ENCODE assay signal across 1 cellular context in genomic region chr2:218323526-218324472, GRCh38.
TF ChIP-seq lines count a peak whose summit lies in the region.

No MANE protein-coding gene starts in this region.

TF ChIP-seq in HepG2, 621 proteins besides CTCF, POLR2A, EP300 and RAD21 (continued from another document and continues in another):
- TF ChIP-seq ZMAT3 (CRISPR knock-in tag; conservative IDR thresholded peaks at IDR 0.05): 0 out of 2 replicates have a peak, but pooled peaks have one; percentile 63
- TF ChIP-seq PAX8 (CRISPR knock-in tag; IDR thresholded peaks at IDR 0.05; ENCODE audit: borderline replicate concordance): peak; percentile 28; the same call in 1 of the 2 replicates
- no peak for TF ChIP-seq TBL1XR1 (IDR thresholded peaks at IDR 0.05; ENCODE audit: borderline replicate concordance, low read length, partially characterized antibody)
- peak; percentile 59 for TF ChIP-seq ZNF143 (CRISPR knock-in tag; IDR thresholded peaks at IDR 0.05)
- TF ChIP-seq HNRNPL (IDR thresholded peaks at IDR 0.05; ENCODE audit: low read depth, low read length): peak; percentile 74
- TF ChIP-seq ZBTB10 (CRISPR knock-in tag; IDR thresholded peaks at IDR 0.05; ENCODE audit: borderline replicate concordance): peak; percentile 77; the same call in 1 of the 2 replicates
- no peak for TF ChIP-seq FLYWCH1 (CRISPR knock-in tag; IDR thresholded peaks at IDR 0.05)
- no peak for TF ChIP-seq RAD51 (IDR thresholded peaks at IDR 0.05; ENCODE audit: borderline replicate concordance)
- peak; percentile 94 for TF ChIP-seq CEBPG (CRISPR knock-in tag; IDR thresholded peaks at IDR 0.05)
- TF ChIP-seq ELF1 (CRISPR knock-in tag; IDR thresholded peaks at IDR 0.05): peak; percentile 8; the same call in 1 of the 2 replicates
- peak; percentile 74 for TF ChIP-seq ZFP91 (CRISPR knock-in tag; IDR thresholded peaks at IDR 0.05; ENCODE audit: borderline replicate concordance)
- TF ChIP-seq HNF1A (IDR thresholded peaks at IDR 0.05; ENCODE audit: low read depth): no peak
- TF ChIP-seq HNF1A (CRISPR knock-in tag; IDR thresholded peaks at IDR 0.05; ENCODE audit: borderline replicate concordance): peak; percentile 56; the same call in 1 of the 2 replicates
- peak; percentile 36; the same call in 1 of the 2 replicates for TF ChIP-seq PHF20 (CRISPR knock-in tag; IDR thresholded peaks at IDR 0.05)
- TF ChIP-seq ZNF761 (CRISPR knock-in tag; conservative IDR thresholded peaks at IDR 0.05): peak; percentile 73
- no peak for TF ChIP-seq ZNF333 (CRISPR knock-in tag; IDR thresholded peaks at IDR 0.05; ENCODE audit: borderline replicate concordance)
- TF ChIP-seq TMF1 (CRISPR knock-in tag; IDR thresholded peaks at IDR 0.05; ENCODE audit: low read depth): no peak; the same call in 1 of the 2 replicates
- TF ChIP-seq ZNF18 (CRISPR knock-in tag; IDR thresholded peaks at IDR 0.05; ENCODE audit: insufficient replicate concordance): no peak
- TF ChIP-seq ARNT (IDR thresholded peaks at IDR 0.05): no peak
- 0 out of 2 replicates have a peak, but pooled peaks have one; percentile 54 for TF ChIP-seq ISL2 (CRISPR knock-in tag; IDR thresholded peaks at IDR 0.05)
- peak; percentile 75 for TF ChIP-seq SRY (CRISPR knock-in tag; IDR thresholded peaks at IDR 0.05)
- TF ChIP-seq ZSCAN31 (CRISPR knock-in tag; IDR thresholded peaks at IDR 0.05; ENCODE audit: low read depth): peak; percentile 16; the same call in 1 of the 2 replicates
- TF ChIP-seq ZNF451 (CRISPR knock-in tag; IDR thresholded peaks at IDR 0.05): peak; percentile 61; the same call in 1 of the 2 replicates
- no peak for TF ChIP-seq NR2C2 (CRISPR knock-in tag; IDR thresholded peaks at IDR 0.05; ENCODE audit: borderline replicate concordance)
- peak; percentile 54; the same call in 1 of the 2 replicates for TF ChIP-seq UBTF (CRISPR knock-in tag; IDR thresholded peaks at IDR 0.05)
- no peak for TF ChIP-seq RBM39 (IDR thresholded peaks at IDR 0.05; ENCODE audit: low read depth, low read length, poor library complexity, severe bottlenecking)
- TF ChIP-seq HMG20B (CRISPR knock-in tag; conservative IDR thresholded peaks at IDR 0.05): peak; percentile 27
- no peak for TF ChIP-seq ZNF749 (CRISPR knock-in tag; IDR thresholded peaks at IDR 0.05; ENCODE audit: borderline replicate concordance)
- peak; percentile 25; the same call in 1 of the 2 replicates for TF ChIP-seq NFKB2 (CRISPR knock-in tag; IDR thresholded peaks at IDR 0.05; ENCODE audit: borderline replicate concordance)
- TF ChIP-seq ARID4A (CRISPR knock-in tag; IDR thresholded peaks at IDR 0.05; ENCODE audit: borderline replicate concordance): peak; percentile 43
- no peak for TF ChIP-seq CBX2 (IDR thresholded peaks at IDR 0.05; ENCODE audit: low read depth, low read length)
- 0 out of 2 replicates have a peak, but pooled peaks have one; percentile 81 for TF ChIP-seq CBX2 (CRISPR knock-in tag; IDR thresholded peaks at IDR 0.05; ENCODE audit: low read depth)
- TF ChIP-seq ZNF605 (CRISPR knock-in tag; IDR thresholded peaks at IDR 0.05): peak; percentile 75; the same call in 1 of the 2 replicates
- 0 out of 2 replicates have a peak, but pooled peaks have one; percentile 12 for TF ChIP-seq JUND (CRISPR knock-in tag; IDR thresholded peaks at IDR 0.05)
- TF ChIP-seq ATM (IDR thresholded peaks at IDR 0.05; ENCODE audit: borderline replicate concordance): no peak
